In the genomic region with DNA sequence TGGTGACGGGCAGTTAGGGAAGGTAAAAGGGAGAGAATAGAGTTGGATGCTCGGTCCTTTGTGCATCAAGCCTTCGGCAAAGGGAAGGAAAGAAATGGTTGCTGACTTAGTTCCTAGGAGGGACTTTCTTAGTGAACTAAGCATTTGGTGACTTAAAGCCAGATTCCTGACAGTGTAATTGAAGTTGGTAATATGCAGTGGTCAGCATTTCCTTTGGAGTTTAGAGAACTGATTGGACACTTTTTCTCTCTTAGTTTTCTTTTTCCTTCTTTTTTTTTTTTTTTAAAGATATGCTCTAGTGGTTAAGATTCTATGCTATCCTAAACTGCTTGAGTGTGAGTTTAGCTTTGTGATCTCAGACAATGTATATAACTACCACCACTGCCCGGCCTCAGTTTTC, we compare ENCODE assay signal across 12 cellular contexts. TPM values are rescaled to one million over a fixed set of nuclear protein-coding genes. Genes with fewer than 3 reads are reported as not detected.
DNase-seq lines count a peak whose midpoint lies in the region; ATAC-seq and TF ChIP-seq lines count a peak whose summit lies in the region.
"Had no signal": no experiment of that assay in that cellular context is flagged by ENCODE, and none has a peak within 500 bp of the region (broad histone marks: within the 10 kb centered on the region; RNA-seq: fewer than 3 reads in every experiment).

No MANE protein-coding gene starts in this region.

- peak overlapping the region; percentile 92 for H3K4me2 ChIP-seq in skeletal muscle satellite cell (ENCODE audit: low read length)

- H3K9ac ChIP-seq in skeletal muscle satellite cell (ENCODE audit: low read depth, low read length) = peak overlapping the region; percentile 97

- no peaks in the 10 kb centered on the region for H3K9me3 ChIP-seq in T-helper 17 cell (ENCODE audit: control insufficient read depth, low read length, poor library complexity, severe bottlenecking)
- H3K9me3 ChIP-seq in skeletal muscle satellite cell (replicated peaks; ENCODE audit: low read length) = no peaks in the 10 kb centered on the region
- H3K9me3 ChIP-seq: tibial artery had no signal

- no peak overlapping the region for H3K27ac Mint-ChIP-seq in T-helper 2 cell treated with Interferon-gamma antibody and Interleukin-4, amounts not matched to agents 5 μg/mL and 100 μg/mL, for 36 hours
- peak overlapping the region; percentile 91 for H3K27ac Mint-ChIP-seq in T-helper 17 cell

- DNase-seq in T-helper 2 cell treated with Interferon-gamma antibody and Interleukin-4, amounts not matched to agents 5 μg/mL and 100 μg/mL, for 36 hours (ENCODE audit: low spot score) = no peak
- DNase-seq in T-helper 2 cell (no peak), T-helper 17 cell (no peak), fibroblast of pulmonary artery (ENCODE audit: low read depth) (no peak), KG1 (lab: John Stamatoyannopoulos, UW) (no peak), DMS 273 (lab: John Stamatoyannopoulos, UW; ENCODE audit: unreplicated experiment) (no peak), HK-2 (ENCODE audit: unreplicated experiment) (no peak)
- DNase-seq: aorta, SIG-M5, tibial artery had no signal

- TF ChIP-seq CTCF in fibroblast of pulmonary artery (IDR thresholded peaks at IDR 0.05; ENCODE audit: low read length, missing control alignments) = no peak

- peaks cover 5% of the 10 kb centered on the region for H3K27me3 Mint-ChIP-seq in T-helper 2 cell treated with Interferon-gamma antibody and Interleukin-4, amounts not matched to agents 5 μg/mL and 100 μg/mL, for 36 hours (ENCODE audit: low read depth)
- H3K27me3 Mint-ChIP-seq in T-helper 17 cell = no peaks in the 10 kb centered on the region

- H3K27me3 ChIP-seq in skeletal muscle satellite cell (ENCODE audit: control insufficient read depth, insufficient read depth, low read length) = no peaks in the 10 kb centered on the region
- H3K27me3 ChIP-seq: tibial artery had no signal

- peaks cover 19% of the 10 kb centered on the region for H3K36me3 ChIP-seq in skeletal muscle satellite cell (ENCODE audit: insufficient read depth, low read length)

- H3K36me3 Mint-ChIP-seq in T-helper 2 cell treated with Interferon-gamma antibody and Interleukin-4, amounts not matched to agents 5 μg/mL and 100 μg/mL, for 36 hours (ENCODE audit: low read depth) = peaks cover 35% of the 10 kb centered on the region
- peaks cover 12% of the 10 kb centered on the region for H3K36me3 Mint-ChIP-seq in T-helper 17 cell (ENCODE audit: low read depth)

- H3K9me3 Mint-ChIP-seq in T-helper 2 cell treated with Interferon-gamma antibody and Interleukin-4, amounts not matched to agents 5 μg/mL and 100 μg/mL, for 36 hours = no peaks in the 10 kb centered on the region

- H3K4me3 Mint-ChIP-seq in T-helper 2 cell treated with Interferon-gamma antibody and Interleukin-4, amounts not matched to agents 5 μg/mL and 100 μg/mL, for 36 hours = peak overlapping the region; percentile 95
- H3K4me3 Mint-ChIP-seq in T-helper 17 cell = peak overlapping the region; percentile 98

- H3K4me3 ChIP-seq in fibroblast of pulmonary artery (replicated peaks; ENCODE audit: low read depth, low read length) (peak overlapping the region; percentile 96), skeletal muscle satellite cell (ENCODE audit: low read length) (peak overlapping the region; percentile 95)

- peaks cover 32% of the 10 kb centered on the region for H3K4me1 ChIP-seq in skeletal muscle satellite cell (ENCODE audit: control insufficient read depth, insufficient read depth, low read length)

- no peak for ATAC-seq in T-helper 17 cell

- peaks cover 42% of the 10 kb centered on the region for H3K4me1 Mint-ChIP-seq in T-helper 2 cell treated with Interferon-gamma antibody and Interleukin-4, amounts not matched to agents 5 μg/mL and 100 μg/mL, for 36 hours (ENCODE audit: low read depth)
- H3K4me1 Mint-ChIP-seq in T-helper 17 cell = peaks cover 44% of the 10 kb centered on the region

RNA-seq across cellular contexts. Expression of gene CLTA, which starts 2.3 kb away (rescaled TPM):
- 10 to 100 TPM; 30.3 to 43.4 TPM for total RNA-seq in T-helper 17 cell
- 248 and 256 TPM in 2 replicates for total RNA-seq in skeletal muscle satellite cell (2012; rRNA removed)

RNA-seq across cellular contexts. Expression of gene CCIN, which starts 23.9 kb away (rescaled TPM):
- 1 to 10 TPM in 1 of 2 donors, under 1 TPM in 1; 0.50 to 1.4 TPM for total RNA-seq in T-helper 17 cell
- 0.25 and 1.1 TPM in 2 replicates for total RNA-seq in skeletal muscle satellite cell (2012; rRNA removed)
- total RNA-seq: HT-29 had no signal

RNA-seq across cellular contexts. Expression of gene GLIPR2, which starts 56.5 kb away (rescaled TPM):
- 10 to 100 TPM; 32.5 to 51.4 TPM for total RNA-seq in T-helper 17 cell
- total RNA-seq in skeletal muscle satellite cell (2012; rRNA removed) = 15.2 and 37.6 TPM in 2 replicates
